Comparison of ENCODE assay signal across 1 cellular context in genomic region chr22:48567213-48567975, GRCh38.
TF ChIP-seq lines count a peak whose summit lies in the region.

No MANE protein-coding gene starts in this region.

TF ChIP-seq in K562, 482 proteins besides CTCF, POLR2A, EP300 and RAD21 (continued from another document):
- TF ChIP-seq, protein P1, sequence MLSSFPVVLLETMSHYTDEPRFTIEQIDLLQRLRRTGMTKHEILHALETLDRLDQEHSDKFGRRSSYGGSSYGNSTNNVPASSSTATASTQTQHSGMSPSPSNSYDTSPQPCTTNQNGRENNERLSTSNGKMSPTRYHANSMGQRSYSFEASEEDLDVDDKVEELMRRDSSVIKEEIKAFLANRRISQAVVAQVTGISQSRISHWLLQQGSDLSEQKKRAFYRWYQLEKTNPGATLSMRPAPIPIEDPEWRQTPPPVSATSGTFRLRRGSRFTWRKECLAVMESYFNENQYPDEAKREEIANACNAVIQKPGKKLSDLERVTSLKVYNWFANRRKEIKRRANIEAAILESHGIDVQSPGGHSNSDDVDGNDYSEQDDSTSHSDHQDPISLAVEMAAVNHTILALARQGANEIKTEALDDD (IDR thresholded peaks at IDR 0.05): no peak
- TF ChIP-seq LEF1 (IDR thresholded peaks at IDR 0.05): no peak
- TF ChIP-seq RNF2 (IDR thresholded peaks at IDR 0.05): no peak
- TF ChIP-seq, protein P2, sequence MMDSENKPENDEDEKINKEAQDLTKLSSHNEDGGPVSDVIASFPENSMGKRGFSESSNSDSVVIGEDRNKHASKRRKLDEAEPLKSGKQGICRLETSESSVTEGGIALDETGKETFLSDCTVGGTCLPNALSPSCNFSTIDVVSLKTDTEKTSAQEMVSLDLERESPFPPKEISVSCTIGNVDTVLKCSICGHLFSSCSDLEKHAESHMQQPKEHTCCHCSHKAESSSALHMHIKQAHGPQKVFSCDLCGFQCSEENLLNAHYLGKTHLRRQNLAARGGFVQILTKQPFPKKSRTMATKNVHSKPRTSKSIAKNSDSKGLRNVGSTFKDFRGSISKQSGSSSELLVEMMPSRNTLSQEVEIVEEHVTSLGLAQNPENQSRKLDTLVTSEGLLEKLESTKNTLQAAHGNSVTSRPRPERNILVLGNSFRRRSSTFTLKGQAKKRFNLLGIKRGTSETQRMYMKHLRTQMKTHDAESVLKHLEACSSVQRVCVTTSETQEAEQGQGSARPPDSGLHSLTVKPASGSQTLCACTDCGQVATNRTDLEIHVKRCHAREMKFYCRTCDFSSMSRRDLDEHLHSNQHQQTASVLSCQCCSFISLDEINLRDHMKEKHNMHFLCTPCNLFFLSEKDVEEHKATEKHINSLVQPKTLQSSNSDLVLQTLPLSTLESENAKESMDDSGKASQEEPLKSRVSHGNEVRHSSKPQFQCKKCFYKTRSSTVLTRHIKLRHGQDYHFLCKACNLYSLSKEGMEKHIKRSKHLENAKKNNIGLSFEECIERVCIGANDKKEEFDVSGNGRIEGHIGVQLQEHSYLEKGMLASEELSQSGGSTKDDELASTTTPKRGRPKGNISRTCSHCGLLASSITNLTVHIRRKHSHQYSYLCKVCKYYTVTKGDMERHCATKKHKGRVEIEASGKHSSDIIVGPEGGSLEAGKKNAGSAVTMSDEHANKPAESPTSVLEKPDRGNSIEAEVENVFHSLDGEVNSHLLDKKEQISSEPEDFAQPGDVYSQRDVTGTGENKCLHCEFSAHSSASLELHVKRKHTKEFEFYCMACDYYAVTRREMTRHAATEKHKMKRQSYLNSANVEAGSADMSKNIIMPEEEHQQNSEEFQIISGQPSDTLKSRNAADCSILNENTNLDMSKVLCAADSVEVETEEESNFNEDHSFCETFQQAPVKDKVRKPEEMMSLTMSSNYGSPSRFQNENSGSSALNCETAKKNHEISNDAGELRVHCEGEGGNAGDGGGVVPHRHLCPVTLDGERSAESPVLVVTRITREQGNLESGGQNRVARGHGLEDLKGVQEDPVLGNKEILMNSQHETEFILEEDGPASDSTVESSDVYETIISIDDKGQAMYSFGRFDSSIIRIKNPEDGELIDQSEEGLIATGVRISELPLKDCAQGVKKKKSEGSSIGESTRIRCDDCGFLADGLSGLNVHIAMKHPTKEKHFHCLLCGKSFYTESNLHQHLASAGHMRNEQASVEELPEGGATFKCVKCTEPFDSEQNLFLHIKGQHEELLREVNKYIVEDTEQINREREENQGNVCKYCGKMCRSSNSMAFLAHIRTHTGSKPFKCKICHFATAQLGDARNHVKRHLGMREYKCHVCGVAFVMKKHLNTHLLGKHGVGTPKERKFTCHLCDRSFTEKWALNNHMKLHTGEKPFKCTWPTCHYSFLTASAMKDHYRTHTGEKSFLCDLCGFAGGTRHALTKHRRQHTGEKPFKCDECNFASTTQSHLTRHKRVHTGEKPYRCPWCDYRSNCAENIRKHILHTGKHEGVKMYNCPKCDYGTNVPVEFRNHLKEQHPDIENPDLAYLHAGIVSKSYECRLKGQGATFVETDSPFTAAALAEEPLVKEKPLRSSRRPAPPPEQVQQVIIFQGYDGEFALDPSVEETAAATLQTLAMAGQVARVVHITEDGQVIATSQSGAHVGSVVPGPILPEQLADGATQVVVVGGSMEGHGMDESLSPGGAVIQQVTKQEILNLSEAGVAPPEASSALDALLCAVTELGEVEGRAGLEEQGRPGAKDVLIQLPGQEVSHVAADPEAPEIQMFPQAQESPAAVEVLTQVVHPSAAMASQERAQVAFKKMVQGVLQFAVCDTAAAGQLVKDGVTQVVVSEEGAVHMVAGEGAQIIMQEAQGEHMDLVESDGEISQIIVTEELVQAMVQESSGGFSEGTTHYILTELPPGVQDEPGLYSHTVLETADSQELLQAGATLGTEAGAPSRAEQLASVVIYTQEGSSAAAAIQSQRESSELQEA (IDR thresholded peaks at IDR 0.05; ENCODE audit: low read depth): no peak
- TF ChIP-seq ARID1B (IDR thresholded peaks at IDR 0.05): peak; percentile 26; the same call in 1 of the 2 replicates
- TF ChIP-seq KAT2B (IDR thresholded peaks at IDR 0.05; ENCODE audit: low read depth, low read length): no peak
- peak; percentile 31; the same call in 1 of the 2 replicates for TF ChIP-seq L3MBTL2 (IDR thresholded peaks at IDR 0.05)
- no peak for TF ChIP-seq KHSRP (IDR thresholded peaks at IDR 0.05)
- TF ChIP-seq, protein P3, sequence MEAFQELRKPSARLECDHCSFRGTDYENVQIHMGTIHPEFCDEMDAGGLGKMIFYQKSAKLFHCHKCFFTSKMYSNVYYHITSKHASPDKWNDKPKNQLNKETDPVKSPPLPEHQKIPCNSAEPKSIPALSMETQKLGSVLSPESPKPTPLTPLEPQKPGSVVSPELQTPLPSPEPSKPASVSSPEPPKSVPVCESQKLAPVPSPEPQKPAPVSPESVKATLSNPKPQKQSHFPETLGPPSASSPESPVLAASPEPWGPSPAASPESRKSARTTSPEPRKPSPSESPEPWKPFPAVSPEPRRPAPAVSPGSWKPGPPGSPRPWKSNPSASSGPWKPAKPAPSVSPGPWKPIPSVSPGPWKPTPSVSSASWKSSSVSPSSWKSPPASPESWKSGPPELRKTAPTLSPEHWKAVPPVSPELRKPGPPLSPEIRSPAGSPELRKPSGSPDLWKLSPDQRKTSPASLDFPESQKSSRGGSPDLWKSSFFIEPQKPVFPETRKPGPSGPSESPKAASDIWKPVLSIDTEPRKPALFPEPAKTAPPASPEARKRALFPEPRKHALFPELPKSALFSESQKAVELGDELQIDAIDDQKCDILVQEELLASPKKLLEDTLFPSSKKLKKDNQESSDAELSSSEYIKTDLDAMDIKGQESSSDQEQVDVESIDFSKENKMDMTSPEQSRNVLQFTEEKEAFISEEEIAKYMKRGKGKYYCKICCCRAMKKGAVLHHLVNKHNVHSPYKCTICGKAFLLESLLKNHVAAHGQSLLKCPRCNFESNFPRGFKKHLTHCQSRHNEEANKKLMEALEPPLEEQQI (IDR thresholded peaks at IDR 0.05): no peak
- TF ChIP-seq, protein P4, sequence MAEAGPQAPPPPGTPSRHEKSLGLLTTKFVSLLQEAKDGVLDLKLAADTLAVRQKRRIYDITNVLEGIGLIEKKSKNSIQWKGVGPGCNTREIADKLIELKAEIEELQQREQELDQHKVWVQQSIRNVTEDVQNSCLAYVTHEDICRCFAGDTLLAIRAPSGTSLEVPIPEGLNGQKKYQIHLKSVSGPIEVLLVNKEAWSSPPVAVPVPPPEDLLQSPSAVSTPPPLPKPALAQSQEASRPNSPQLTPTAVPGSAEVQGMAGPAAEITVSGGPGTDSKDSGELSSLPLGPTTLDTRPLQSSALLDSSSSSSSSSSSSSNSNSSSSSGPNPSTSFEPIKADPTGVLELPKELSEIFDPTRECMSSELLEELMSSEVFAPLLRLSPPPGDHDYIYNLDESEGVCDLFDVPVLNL (CRISPR knock-in tag; IDR thresholded peaks at IDR 0.05; ENCODE audit: low read depth): no peak
- no peak for TF ChIP-seq NFYB (IDR thresholded peaks at IDR 0.05; ENCODE audit: extremely low read depth, insufficient read length)
- TF ChIP-seq ZNF232 (CRISPR knock-in tag; IDR thresholded peaks at IDR 0.05): no peak
- no peak for TF ChIP-seq XRCC3 (IDR thresholded peaks at IDR 0.05)
- no peak for TF ChIP-seq ZBED1 (IDR thresholded peaks at IDR 0.05)
- no peak for TF ChIP-seq CBX8 (IDR thresholded peaks at IDR 0.05; ENCODE audit: borderline replicate concordance, extremely low read depth, low read depth, low read length, poor library complexity, severe bottlenecking)
- TF ChIP-seq, protein P5, sequence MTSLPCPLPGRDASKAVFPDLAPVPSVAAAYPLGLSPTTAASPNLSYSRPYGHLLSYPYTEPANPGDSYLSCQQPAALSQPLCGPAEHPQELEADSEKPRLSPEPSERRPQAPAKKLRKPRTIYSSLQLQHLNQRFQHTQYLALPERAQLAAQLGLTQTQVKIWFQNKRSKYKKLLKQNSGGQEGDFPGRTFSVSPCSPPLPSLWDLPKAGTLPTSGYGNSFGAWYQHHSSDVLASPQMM (CRISPR knock-in tag; IDR thresholded peaks at IDR 0.05): no peak
